ENCODE assay signal across 13 cellular contexts in the genomic region with DNA sequence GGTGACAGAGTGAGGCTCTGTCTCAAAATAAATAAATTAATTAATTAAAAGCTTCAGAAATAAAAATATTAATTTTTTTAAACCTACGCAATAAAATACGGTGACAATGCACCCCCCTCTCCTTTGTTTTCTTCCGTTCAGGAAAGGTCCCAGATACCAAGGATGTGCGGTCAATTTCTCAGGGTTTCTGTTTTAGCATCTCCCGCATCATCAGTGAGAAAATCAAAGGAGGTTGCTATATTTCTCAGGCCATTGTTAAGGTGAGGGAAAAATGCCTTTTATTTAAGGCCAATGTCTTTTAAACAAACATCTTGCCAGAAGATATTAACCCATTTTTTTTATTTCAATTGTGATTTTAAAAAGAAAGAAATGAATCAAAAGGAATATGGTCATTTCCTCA.
A peak's percentile ranks its signal among the peaks of the same experiment; 100 is the strongest.
DNase-seq lines count a peak whose midpoint lies in the region; ATAC-seq, FAIRE-seq and TF ChIP-seq lines count a peak whose summit lies in the region.
"Had no signal": no experiment of that assay in that cellular context is flagged by ENCODE, and none has a peak within 500 bp of the region (broad histone marks: within the 10 kb centered on the region; RNA-seq: fewer than 3 reads in every experiment).

No MANE protein-coding gene starts in this region.

- DNase-seq in GM12865 (ENCODE audit: low read depth) (no peak), lower lobe of right lung (no peak), GM19240 (ENCODE audit: insufficient read length, low spot score) (no peak), NCI-H187 treated with DMSO at 0.1 percent for 48 hours (lab: John Stamatoyannopoulos, UW) (no peak), RCC 7860 (ENCODE audit: low spot score) (no peak)
- DNase-seq in stimulated activated naive CD8-positive, alpha-beta T cell treated with anti-CD3 and anti-CD28 coated beads, Interleukin-15, amount 100 ng/mL, for 72 hours = no peak
- DNase-seq: activated CD4-positive, alpha-beta T cell treated with anti-CD3 and anti-CD28 coated beads for 4 hours; cerebellar nuclear complex; SW 1271 had no signal

- ATAC-seq in lower lobe of right lung (no peak), GM21447 (IDR thresholded peaks at IDR 0.05; ENCODE audit: unreplicated experiment) (no peak)
- ATAC-seq in stimulated activated naive CD8-positive, alpha-beta T cell treated with anti-CD3 and anti-CD28 coated beads, Interleukin-15, amount 100 ng/mL, for 72 hours = no peak
- ATAC-seq: K562 had no signal

- H3K4me3 ChIP-seq in GM12865 (ENCODE audit: low read depth, low read length) (peak overlapping the region; percentile 42), lower lobe of right lung (peak overlapping the region; percentile 19)
- H3K4me3 ChIP-seq: K562 had no signal

- peak overlapping the region; percentile 56 to 74 for H3K4me3 Mint-ChIP-seq in stimulated activated naive CD8-positive, alpha-beta T cell treated with anti-CD3 and anti-CD28 coated beads, Interleukin-15, amount 100 ng/mL, for 72 hours

- no peak for FAIRE-seq in RCC 7860 (lab: Jason Lieb, UNC)
- FAIRE-seq: K562 had no signal

- no peak for TF ChIP-seq CTCF in GM12865 (IDR thresholded peaks at IDR 0.05; ENCODE audit: insufficient read depth, low read depth, low read length, missing control alignments)
- TF ChIP-seq CTCF in lower lobe of right lung (IDR thresholded peaks at IDR 0.05) = no peak

- peaks cover 53% of the 10 kb centered on the region for H3K4me1 Mint-ChIP-seq in stimulated activated naive CD8-positive, alpha-beta T cell treated with anti-CD3 and anti-CD28 coated beads, Interleukin-15, amount 100 ng/mL, for 72 hours

- H3K27ac ChIP-seq in angular gyrus (ENCODE audit: low read depth, low read length) (peak overlapping the region; percentile 79), lower lobe of right lung (peak overlapping the region; percentile 75)

- H3K27me3 Mint-ChIP-seq in stimulated activated naive CD8-positive, alpha-beta T cell treated with anti-CD3 and anti-CD28 coated beads, Interleukin-15, amount 100 ng/mL, for 72 hours = peaks cover 17% of the 10 kb centered on the region

- no peak overlapping the region for H3K27ac Mint-ChIP-seq in stimulated activated naive CD8-positive, alpha-beta T cell treated with anti-CD3 and anti-CD28 coated beads, Interleukin-15, amount 100 ng/mL, for 72 hours

- H3K9me3 Mint-ChIP-seq in stimulated activated naive CD8-positive, alpha-beta T cell treated with anti-CD3 and anti-CD28 coated beads, Interleukin-15, amount 100 ng/mL, for 72 hours = no peaks in the 10 kb centered on the region
- H3K9me3 Mint-ChIP-seq: CD8-positive, alpha-beta T cell had no signal

- H3K9me3 ChIP-seq in lower lobe of right lung = no peaks in the 10 kb centered on the region

- intact Hi-C loops in lower lobe of right lung (cut with DNase I) = no loop called here

- H3K4me1 ChIP-seq in lower lobe of right lung = peaks cover 30% of the 10 kb centered on the region

- H3K27me3 ChIP-seq in lower lobe of right lung (ENCODE audit: low read depth) = no peaks in the 10 kb centered on the region

- H3K36me3 ChIP-seq in lower lobe of right lung = no peaks in the 10 kb centered on the region
